In the genomic region with DNA sequence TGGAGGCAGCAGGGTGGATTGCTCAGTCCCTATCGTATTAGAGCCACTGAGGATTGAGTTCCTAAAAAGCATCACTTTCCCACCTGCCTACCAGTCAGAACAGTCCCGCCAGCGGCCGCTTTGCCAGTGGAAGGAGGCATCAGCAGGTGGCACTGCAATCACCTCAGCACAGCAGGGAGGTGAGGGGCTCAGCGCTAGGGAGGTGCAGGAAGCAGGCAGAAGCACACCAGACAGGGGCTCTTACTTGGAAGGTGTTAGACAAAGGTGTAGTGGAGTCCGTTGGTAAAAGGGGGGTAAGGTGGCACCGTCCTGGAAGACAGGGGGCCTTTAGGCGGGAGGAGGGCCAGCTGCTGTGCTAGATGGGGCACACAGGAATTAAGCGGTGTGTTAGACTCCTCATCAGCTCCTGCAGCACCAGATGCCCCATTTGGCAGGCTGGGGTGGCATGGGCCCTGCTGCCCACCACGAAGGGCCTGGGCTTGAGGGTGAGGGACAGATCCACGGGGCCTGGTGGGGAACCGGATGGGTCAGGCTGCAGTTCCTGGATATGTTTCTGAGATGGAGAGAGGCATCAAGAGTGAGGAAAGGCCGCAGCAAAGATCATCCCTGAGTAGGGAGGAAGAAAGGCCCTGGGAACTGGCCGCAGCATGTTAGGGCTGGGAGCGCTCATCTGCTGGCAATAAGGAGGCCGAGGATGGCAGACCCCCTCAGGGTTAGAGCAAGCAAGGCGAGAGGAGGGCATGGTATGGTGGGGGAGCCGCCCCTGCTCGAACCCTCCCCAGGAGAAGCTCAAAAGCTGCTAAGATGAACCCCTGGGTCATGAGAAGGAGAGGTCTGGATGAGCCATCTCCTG, we compare ENCODE assay signal across 20 cellular contexts.
"Had no signal": no experiment of that assay in that cellular context is flagged by ENCODE, and none has a peak within 500 bp of the region (broad histone marks: within the 10 kb centered on the region; RNA-seq: fewer than 3 reads in every experiment).

No MANE protein-coding gene starts in this region.

- H3K4me3 ChIP-seq: tibial nerve had no signal

- H3K4me1 ChIP-seq: parathyroid adenoma had no signal

- H3K36me3 ChIP-seq: neutrophil had no signal

- H3K9me3 Mint-ChIP-seq: activated CD4-positive, alpha-beta T cell treated with anti-CD3 and anti-CD28 coated beads, Interleukin-2, amount 10 ng/mL, durations not matched to agents 7 days and 5 days; activated naive CD4-positive, alpha-beta T cell treated with anti-CD3 and anti-CD28 coated beads, Interleukin-2, amount 10 ng/mL, durations not matched to agents 7 days and 5 days; activated naive CD8-positive, alpha-beta T cell treated with anti-CD3 and anti-CD28 coated beads, Interleukin-2, amount 50 U/mL, for 24 hours; activated T-cell treated with anti-CD3 and anti-CD28 coated beads, Interleukin-2, amount 50 U/mL, for 4 hours; effector memory CD8-positive, alpha-beta T cell; naive thymus-derived CD8-positive, alpha-beta T cell; T-helper 1 cell treated with Interleukin-12 subunit alpha and Interleukin-12 subunit beta and Interleukin-4 antibody, amounts not matched to agents 30 μg/mL and 1 μg/mL, for 36 hours had no signal

- ATAC-seq: activated CD4-positive, CD25-positive, alpha-beta regulatory T cell treated with anti-CD3 and anti-CD28 coated beads, Interleukin-2, amount 50 U/mL, for 24 hours; activated CD8-positive, alpha-beta T cell treated with anti-CD3 and anti-CD28 coated beads, Interleukin-2, amount 10 ng/mL, durations not matched to agents 7 days and 5 days; activated naive CD8-positive, alpha-beta T cell treated with anti-CD3 and anti-CD28 coated beads, Interleukin-2, amount 50 U/mL, for 24 hours; activated T-cell treated with anti-CD3 and anti-CD28 coated beads, Interleukin-2, amount 50 U/mL, for 4 hours; effector memory CD8-positive, alpha-beta T cell; naive thymus-derived CD8-positive, alpha-beta T cell had no signal

- H3K36me3 Mint-ChIP-seq: activated naive CD4-positive, alpha-beta T cell treated with anti-CD3 and anti-CD28 coated beads, Interleukin-2, amount 10 ng/mL, durations not matched to agents 7 days and 5 days; naive thymus-derived CD8-positive, alpha-beta T cell had no signal

- H3K4me3 Mint-ChIP-seq: activated CD4-positive, alpha-beta T cell treated with anti-CD3 and anti-CD28 coated beads, Interleukin-2, amount 10 ng/mL, durations not matched to agents 7 days and 5 days; activated CD8-positive, alpha-beta T cell treated with anti-CD3 and anti-CD28 coated beads, Interleukin-2, amount 10 ng/mL, durations not matched to agents 7 days and 5 days; activated naive CD4-positive, alpha-beta T cell treated with anti-CD3 and anti-CD28 coated beads, Interleukin-2, amount 10 ng/mL, durations not matched to agents 7 days and 5 days; activated naive CD8-positive, alpha-beta T cell treated with anti-CD3 and anti-CD28 coated beads, Interleukin-2, amount 50 U/mL, for 24 hours; activated T-cell treated with anti-CD3 and anti-CD28 coated beads, Interleukin-2, amount 50 U/mL, for 4 hours; effector memory CD8-positive, alpha-beta T cell; naive thymus-derived CD8-positive, alpha-beta T cell; T-helper 1 cell treated with Interleukin-12 subunit alpha and Interleukin-12 subunit beta and Interleukin-4 antibody, amounts not matched to agents 30 μg/mL and 1 μg/mL, for 36 hours had no signal

- H3K4me1 Mint-ChIP-seq: activated naive CD4-positive, alpha-beta T cell treated with anti-CD3 and anti-CD28 coated beads, Interleukin-2, amount 10 ng/mL, durations not matched to agents 7 days and 5 days; activated naive CD8-positive, alpha-beta T cell treated with anti-CD3 and anti-CD28 coated beads, Interleukin-2, amount 50 U/mL, for 24 hours had no signal

- H3K27me3 Mint-ChIP-seq: activated CD4-positive, alpha-beta T cell treated with anti-CD3 and anti-CD28 coated beads, Interleukin-2, amount 10 ng/mL, durations not matched to agents 7 days and 5 days; activated naive CD4-positive, alpha-beta T cell treated with anti-CD3 and anti-CD28 coated beads, Interleukin-2, amount 10 ng/mL, durations not matched to agents 7 days and 5 days; activated naive CD8-positive, alpha-beta T cell treated with anti-CD3 and anti-CD28 coated beads, Interleukin-2, amount 50 U/mL, for 24 hours; effector memory CD8-positive, alpha-beta T cell; naive thymus-derived CD8-positive, alpha-beta T cell had no signal

- DNase-seq: activated CD4-positive, alpha-beta T cell treated with anti-CD3 and anti-CD28 coated beads, Interleukin-2, amount 10 ng/mL, durations not matched to agents 7 days and 5 days; activated CD8-positive, alpha-beta T cell treated with anti-CD3 and anti-CD28 coated beads, Interleukin-2, amount 10 ng/mL, durations not matched to agents 7 days and 5 days; activated effector memory CD4-positive, alpha-beta T cell treated with Interleukin-2 at 50 U/mL for 16 hours; activated naive CD4-positive, alpha-beta T cell treated with anti-CD3 and anti-CD28 coated beads, Interleukin-2, amount 10 ng/mL, durations not matched to agents 7 days and 5 days; activated naive CD8-positive, alpha-beta T cell treated with anti-CD3 and anti-CD28 coated beads, Interleukin-2, amount 50 U/mL, for 24 hours; activated T-cell treated with anti-CD3 and anti-CD28 coated beads, Interleukin-2, amount 50 U/mL, for 4 hours; aorta; cerebellar nuclear complex; dermis blood vessel endothelial cell; effector memory CD8-positive, alpha-beta T cell; mesenchymal stem cell; naive thymus-derived CD8-positive, alpha-beta T cell; stimulated activated CD4-positive, alpha-beta T cell treated with anti-CD3 and anti-CD28 coated beads, Interleukin-12 subunit alpha, Interleukin-12 subunit beta, amount 100 ng/mL, for 4 hours; stimulated activated CD4-positive, alpha-beta T cell treated with anti-CD3 and anti-CD28 coated beads, Interleukin-2, amount 100 ng/mL, for 24 hours; stimulated activated naive CD4-positive, alpha-beta T cell treated with Interleukin-2 at 50 U/mL for 16 hours had no signal

- H3K27ac ChIP-seq: neutrophil, parathyroid adenoma, tibial nerve had no signal

- H3K9me3 ChIP-seq: neutrophil, tibial nerve had no signal

- H3K27ac Mint-ChIP-seq: activated CD4-positive, alpha-beta T cell treated with anti-CD3 and anti-CD28 coated beads, Interleukin-2, amount 10 ng/mL, durations not matched to agents 7 days and 5 days; activated CD8-positive, alpha-beta T cell treated with anti-CD3 and anti-CD28 coated beads, Interleukin-2, amount 10 ng/mL, durations not matched to agents 7 days and 5 days; activated naive CD4-positive, alpha-beta T cell treated with anti-CD3 and anti-CD28 coated beads, Interleukin-2, amount 10 ng/mL, durations not matched to agents 7 days and 5 days; activated naive CD8-positive, alpha-beta T cell treated with anti-CD3 and anti-CD28 coated beads, Interleukin-2, amount 50 U/mL, for 24 hours; naive thymus-derived CD8-positive, alpha-beta T cell; T-helper 1 cell treated with Interleukin-12 subunit alpha and Interleukin-12 subunit beta and Interleukin-4 antibody, amounts not matched to agents 30 μg/mL and 1 μg/mL, for 36 hours had no signal
